Comparison of ENCODE assay signal across 9 cellular contexts in the genomic region with DNA sequence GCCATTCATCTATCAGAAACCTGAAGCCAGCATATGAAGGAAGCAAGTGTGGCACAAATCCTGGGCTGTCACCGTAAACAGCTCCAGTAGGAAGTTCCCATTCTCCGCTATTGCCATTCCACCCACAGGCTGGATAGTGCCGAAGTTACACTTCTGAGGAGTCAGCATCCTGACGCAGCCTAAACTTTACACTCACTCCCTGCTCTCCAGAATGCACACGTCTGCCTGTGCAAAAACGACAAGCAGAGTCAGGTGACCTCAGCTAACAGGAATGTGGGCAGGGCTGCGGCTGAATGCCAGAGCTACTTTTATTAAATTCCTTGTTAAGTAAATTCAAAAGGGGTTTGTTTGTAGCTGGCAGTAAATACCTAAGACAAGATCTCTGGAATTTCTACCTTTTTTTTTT. TPM values are rescaled to one million over a fixed set of nuclear protein-coding genes. Genes with fewer than 3 reads are reported as not detected.
DNase-seq lines count a peak whose midpoint lies in the region; ATAC-seq, FAIRE-seq and TF ChIP-seq lines count a peak whose summit lies in the region.
"Had no signal": no experiment of that assay in that cellular context is flagged by ENCODE, and none has a peak within 500 bp of the region (broad histone marks: within the 10 kb centered on the region; RNA-seq: fewer than 3 reads in every experiment).

No MANE protein-coding gene starts in this region.

- no peak for TF ChIP-seq CTCF in cardiac muscle cell (IDR thresholded peaks at IDR 0.05; ENCODE audit: low read depth, low read length)
- TF ChIP-seq CTCF in sigmoid colon (IDR thresholded peaks at IDR 0.05), result no peak

- H3K36me3 Mint-ChIP-seq in T-cell, result peaks cover 75% of the 10 kb centered on the region

- H3K27ac Mint-ChIP-seq in T-cell, result peak overlapping the region; percentile 91 to 97

- DNase-seq in H54 (ENCODE audit: insufficient read length, low spot score), result peak; percentile 78
- DNase-seq in T-cell, result no peak
- peak; percentile 78 to 94 for DNase-seq in cardiac muscle cell (ENCODE audit: low read depth in 1 of 2, low spot score in 1 of 2)
- DNase-seq in sigmoid colon, result no peak
- no peak for DNase-seq in activated CD4-positive, CD25-positive, alpha-beta regulatory T cell treated with anti-CD3 and anti-CD28 coated beads, Interleukin-2, amount 50 U/mL, for 72 hours
- no peak for DNase-seq in NCI-H774 (lab: John Stamatoyannopoulos, UW)

- 24 to 55% methylated on average over 7 of the region's 7 CpGs for WGBS in sigmoid colon, 2 donors

- no peaks in the 10 kb centered on the region for H3K27me3 Mint-ChIP-seq in T-cell
- H3K27me3 Mint-ChIP-seq: central memory CD8-positive, alpha-beta T cell had no signal

- peaks cover 45 to 63% (median 58%) of the 10 kb centered on the region in 3 donors for H3K4me1 Mint-ChIP-seq in T-cell
- H3K4me1 Mint-ChIP-seq: central memory CD8-positive, alpha-beta T cell had no signal

- H3K9me3 Mint-ChIP-seq in T-cell, result no peaks in the 10 kb centered on the region
- H3K9me3 Mint-ChIP-seq: central memory CD8-positive, alpha-beta T cell had no signal

- CTCF ChIA-PET in T-cell (lab: Charles Lee), result no interaction called here

- H3K9me3 ChIP-seq in cardiac muscle cell (ENCODE audit: low read depth) (no peaks in the 10 kb centered on the region), sigmoid colon (no peaks in the 10 kb centered on the region)

- peak overlapping the region in 1 of 3 donors; percentile 47 for H3K4me3 Mint-ChIP-seq in T-cell
- H3K4me3 Mint-ChIP-seq: central memory CD8-positive, alpha-beta T cell had no signal

- POLR2A ChIA-PET in T-cell (lab: Charles Lee), result interaction anchor here in 1 of 2 donors (0.6 to 0.7 kb wide), 2 partner anchors 72 to 104 kb away, joined by 3 to 4 read pairs; no protein-coding TSS in a partner anchor

- TF ChIP-seq POLR2A in H54 (IDR thresholded peaks at IDR 0.05; ENCODE audit: low read depth, low read length) (no peak), sigmoid colon (IDR thresholded peaks at IDR 0.05) (no peak), GM18505 (IDR thresholded peaks at IDR 0.05; ENCODE audit: borderline replicate concordance, extremely low read depth, insufficient read depth, insufficient read length) (no peak)

- H3K4me3 ChIP-seq in cardiac muscle cell, result no peak overlapping the region
- H3K4me3 ChIP-seq in sigmoid colon, result no peak overlapping the region

- H3K27me3 ChIP-seq in cardiac muscle cell (no peaks in the 10 kb centered on the region), sigmoid colon (no peaks in the 10 kb centered on the region)

- intact Hi-C loops in sigmoid colon (cut with DNase I), result no loop called here

- H3K36me3 ChIP-seq in cardiac muscle cell (peaks cover 33% of the 10 kb centered on the region), sigmoid colon (peaks cover 10 to 56% (median 26%) of the 10 kb centered on the region in 4 donors)

- peak; percentile 96 for FAIRE-seq in H54 (lab: Jason Lieb, UNC)

- TF ChIP-seq EP300 in sigmoid colon (IDR thresholded peaks at IDR 0.05), result no peak

- no peak for ATAC-seq in T-cell (replicated peaks in 1 of 4)
- ATAC-seq in HG02610 (IDR thresholded peaks at IDR 0.05; ENCODE audit: unreplicated experiment), result no peak
- no peak for ATAC-seq in GM18505 (IDR thresholded peaks at IDR 0.05; ENCODE audit: unreplicated experiment)

- H3K4me1 ChIP-seq in cardiac muscle cell (ENCODE audit: low read depth) (peaks cover 39% of the 10 kb centered on the region), sigmoid colon (peaks cover 0 to 14% (median 10%) of the 10 kb centered on the region in 4 donors)

- H3K27ac ChIP-seq in cardiac muscle cell (peak overlapping the region; percentile 92), sigmoid colon (peak overlapping the region; percentile 12 to 70 (median 54))

RNA-seq across cellular contexts. Expression of a gene that starts 33.7 kb away (rescaled TPM):
- total RNA-seq in T-cell (10 to 100 TPM; 49.7 to 83.9 (median 65.9) TPM), cardiac muscle cell (36.3 and 43.7 TPM in 2 replicates), sigmoid colon (10 to 100 TPM; 20.7 to 24.7 (median 22.6) TPM)
- polyA plus RNA-seq in cardiac muscle cell (44.2 and 50.6 TPM in 2 replicates), sigmoid colon (10 to 100 TPM in 1 of 3 donors, 1 to 10 TPM in 2; 3.5 to 12.2 (median 3.6) TPM)

RNA-seq across cellular contexts. Expression of a gene that starts 46.1 kb away (rescaled TPM):
- 10 to 100 TPM in 3 of 5 donors, 1 to 10 TPM in 2; 1.4 to 22.7 (median 14.3) TPM for total RNA-seq in T-cell
- 0.18 and 0.33 TPM in 2 replicates for total RNA-seq in cardiac muscle cell
- polyA plus RNA-seq in cardiac muscle cell, result 0.10 and 0.37 TPM in 2 replicates
- 1 to 10 TPM in 1 of 4 donors, under 1 TPM in 2, not detected in 1; 0.55 to 1.4 (median 0.95) TPM for total RNA-seq in sigmoid colon
- polyA plus RNA-seq in sigmoid colon, result 100 to 1,000 TPM in 1 of 3 donors, 10 to 100 TPM in 2; 30.6 to 150 (median 46.0) TPM

Comparison
In these comparisons a context has a peak if more than half of its experiments do, and no peak if none do; other contexts are left out.
1. DNase-seq: peak in H54 (single experiment) and cardiac muscle cell (2 of 2); none in T-cell (0 of 34), sigmoid colon (single experiment), activated CD4-positive, CD25-positive, alpha-beta regulatory T cell treated with anti-CD3 and anti-CD28 coated beads, Interleukin-2, amount 50 U/mL, for 72 hours (single experiment) and NCI-H774 (single experiment).